Comparison of ENCODE assay signal across 18 cellular contexts in the genomic region with DNA sequence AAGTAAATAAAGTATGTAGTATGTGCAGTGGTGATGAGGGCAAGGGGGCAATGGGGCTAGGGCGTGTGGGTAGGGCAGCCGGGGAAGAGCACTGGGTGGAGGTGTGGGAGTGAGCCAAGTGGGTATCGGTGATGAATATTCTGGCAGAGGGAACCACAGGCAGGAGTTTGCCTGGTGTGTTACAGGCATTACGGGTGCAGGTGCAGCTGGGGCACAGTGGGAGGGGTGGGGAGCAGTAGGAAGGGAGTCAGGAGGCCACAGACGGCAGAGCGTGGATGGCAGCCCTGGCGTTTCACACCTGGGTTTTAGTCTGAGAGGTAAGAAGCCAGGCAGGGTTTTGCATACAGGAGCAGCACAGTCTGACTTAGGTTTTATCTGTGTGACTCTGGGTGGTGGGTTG. TPM values are rescaled to one million over a fixed set of nuclear protein-coding genes. Genes with fewer than 3 reads are reported as not detected.
DNase-seq lines count a peak whose midpoint lies in the region; ATAC-seq, FAIRE-seq and TF ChIP-seq lines count a peak whose summit lies in the region.
"Had no signal": no experiment of that assay in that cellular context is flagged by ENCODE, and none has a peak within 500 bp of the region (broad histone marks: within the 10 kb centered on the region; RNA-seq: fewer than 3 reads in every experiment).

No MANE protein-coding gene starts in this region.

- H3K36me3 Mint-ChIP-seq in activated CD4-positive, alpha-beta T cell treated with anti-CD3 and anti-CD28 coated beads, Interleukin-2, amount 10 ng/mL, durations not matched to agents 24 days and 14 days (ENCODE audit: low read depth), result peaks cover 83% of the 10 kb centered on the region
- peaks cover 87% of the 10 kb centered on the region for H3K36me3 Mint-ChIP-seq in activated CD4-positive, alpha-beta T cell treated with anti-CD3 and anti-CD28 coated beads, Interleukin-2, amount 10 ng/mL, durations not matched to agents 7 days and 5 days (ENCODE audit: low read depth)
- peaks cover 100% of the 10 kb centered on the region for H3K36me3 Mint-ChIP-seq in CD4-positive, alpha-beta T cell (ENCODE audit: low read depth)
- H3K36me3 Mint-ChIP-seq in activated T-helper 1 cell treated with anti-CD3 and anti-CD28 coated beads, Interleukin-12 subunit alpha, Interleukin-12 subunit beta, Interleukin-2, Interleukin-4 antibody, amounts not matched to agents 30 ng/mL and 10 ng/mL and 1 ng/mL, durations not matched to agents 14 hours and 24 hours and 36 hours (ENCODE audit: low read depth), result peaks cover 85% of the 10 kb centered on the region
- peaks cover 94% of the 10 kb centered on the region for H3K36me3 Mint-ChIP-seq in endodermal cell (ENCODE audit: low read depth)

- H4K20me1 ChIP-seq in H1 (replicated peaks in 1 of 2; ENCODE audit: control insufficient read depth in 1 of 2, insufficient read depth in 2 of 2, low read length in 2 of 2), result peaks cover 2 to 3% of the 10 kb centered on the region in 2 experiments

- H2BK12ac ChIP-seq in H1 (ENCODE audit: low read depth, low read length), result no peak overlapping the region

- H2AFZ ChIP-seq in H1 (ENCODE audit: low read length), result no peak overlapping the region

- H3K36me3 ChIP-seq in H1 (ENCODE audit: control insufficient read depth in 2 of 4, insufficient read depth in 4 of 4, low read length in 3 of 4) (peaks cover 21 to 81% (median 60%) of the 10 kb centered on the region in 4 experiments), endodermal cell (ENCODE audit: control insufficient read depth, insufficient read depth, low read length) (peaks cover 100% of the 10 kb centered on the region)

- no peak overlapping the region for H2BK20ac ChIP-seq in H1 (ENCODE audit: low read length)

- CTCF ChIA-PET in activated CD4-positive, alpha-beta T cell treated with anti-CD3 and anti-CD28 coated beads, Interleukin-2, amount 10 ng/mL, durations not matched to agents 7 days and 5 days (lab: Charles Lee), result no interaction called here
- CTCF ChIA-PET in CD4-positive, alpha-beta T cell (lab: Charles Lee), result interaction anchor here (0.7 to 0.8 kb wide), 2 partner anchors 23 to 36 kb away, joined by 3 read pairs; no protein-coding TSS in a partner anchor
- CTCF ChIA-PET in H1 (lab: Charles Lee; ENCODE audit: partially characterized antibody), result interaction anchor here (0.6 to 1.0 kb wide), 3 partner anchors 11 to 178 kb away, joined by 3 read pairs; no protein-coding TSS in a partner anchor

- H3K27me3 ChIP-seq in CD4-positive, alpha-beta T cell (ENCODE audit: control insufficient read depth, insufficient read depth, low read length), result no peaks in the 10 kb centered on the region
- no peaks in the 10 kb centered on the region for H3K27me3 ChIP-seq in H1 (replicated peaks in 1 of 4; ENCODE audit: control insufficient read depth in 3 of 4, extremely low read depth in 1 of 4, insufficient read depth in 3 of 4, low read length in 3 of 4)
- no peaks in the 10 kb centered on the region for H3K27me3 ChIP-seq in endodermal cell (ENCODE audit: control insufficient read depth, insufficient read depth, low read length, poor library complexity, severe bottlenecking)

- no peak overlapping the region for H3K4me3 Mint-ChIP-seq in activated CD4-positive, alpha-beta T cell treated with anti-CD3 and anti-CD28 coated beads, Interleukin-2, amount 10 ng/mL, durations not matched to agents 24 days and 14 days
- H3K4me3 Mint-ChIP-seq in activated CD4-positive, alpha-beta T cell treated with anti-CD3 and anti-CD28 coated beads, Interleukin-2, amount 10 ng/mL, durations not matched to agents 7 days and 5 days, result no peak overlapping the region
- no peak overlapping the region for H3K4me3 Mint-ChIP-seq in CD4-positive, alpha-beta T cell
- no peak overlapping the region for H3K4me3 Mint-ChIP-seq in activated T-helper 1 cell treated with anti-CD3 and anti-CD28 coated beads, Interleukin-12 subunit alpha, Interleukin-12 subunit beta, Interleukin-2, Interleukin-4 antibody, amounts not matched to agents 30 ng/mL and 10 ng/mL and 1 ng/mL, durations not matched to agents 14 hours and 24 hours and 36 hours
- no peak overlapping the region for H3K4me3 Mint-ChIP-seq in endodermal cell
- H3K4me3 Mint-ChIP-seq: IgD-negative memory B cell had no signal

- TF ChIP-seq CTCF in CD4-positive, alpha-beta T cell (IDR thresholded peaks at IDR 0.05), result no peak
- TF ChIP-seq CTCF in H1 (IDR thresholded peaks at IDR 0.05; ENCODE audit: control extremely low read depth in 1 of 3, insufficient read depth in 1 of 3, low read depth in 1 of 3, low read length in 3 of 3), result no peak
- TF ChIP-seq CTCF in endodermal cell (conservative IDR thresholded peaks at IDR 0.05), result no peak

- no peaks in the 10 kb centered on the region for H3K23me2 ChIP-seq in H1 (ENCODE audit: low read depth, low read length)

- H3K27ac Mint-ChIP-seq in activated CD4-positive, alpha-beta T cell treated with anti-CD3 and anti-CD28 coated beads, Interleukin-2, amount 10 ng/mL, durations not matched to agents 24 days and 14 days, result peak overlapping the region; percentile 85
- no peak overlapping the region for H3K27ac Mint-ChIP-seq in activated CD4-positive, alpha-beta T cell treated with anti-CD3 and anti-CD28 coated beads, Interleukin-2, amount 10 ng/mL, durations not matched to agents 7 days and 5 days
- peak overlapping the region; percentile 33 for H3K27ac Mint-ChIP-seq in CD4-positive, alpha-beta T cell
- peak overlapping the region; percentile 79 for H3K27ac Mint-ChIP-seq in activated T-helper 1 cell treated with anti-CD3 and anti-CD28 coated beads, Interleukin-12 subunit alpha, Interleukin-12 subunit beta, Interleukin-2, Interleukin-4 antibody, amounts not matched to agents 30 ng/mL and 10 ng/mL and 1 ng/mL, durations not matched to agents 14 hours and 24 hours and 36 hours
- H3K27ac Mint-ChIP-seq in endodermal cell, result no peak overlapping the region

- peaks cover 2% of the 10 kb centered on the region for H3K27me3 Mint-ChIP-seq in activated CD4-positive, alpha-beta T cell treated with anti-CD3 and anti-CD28 coated beads, Interleukin-2, amount 10 ng/mL, durations not matched to agents 24 days and 14 days
- no peaks in the 10 kb centered on the region for H3K27me3 Mint-ChIP-seq in activated CD4-positive, alpha-beta T cell treated with anti-CD3 and anti-CD28 coated beads, Interleukin-2, amount 10 ng/mL, durations not matched to agents 7 days and 5 days
- H3K27me3 Mint-ChIP-seq in CD4-positive, alpha-beta T cell, result no peaks in the 10 kb centered on the region
- H3K27me3 Mint-ChIP-seq in activated T-helper 1 cell treated with anti-CD3 and anti-CD28 coated beads, Interleukin-12 subunit alpha, Interleukin-12 subunit beta, Interleukin-2, Interleukin-4 antibody, amounts not matched to agents 30 ng/mL and 10 ng/mL and 1 ng/mL, durations not matched to agents 14 hours and 24 hours and 36 hours (ENCODE audit: insufficient read depth), result no peaks in the 10 kb centered on the region
- no peaks in the 10 kb centered on the region for H3K27me3 Mint-ChIP-seq in endodermal cell (ENCODE audit: insufficient read depth)
- H3K27me3 Mint-ChIP-seq: IgD-negative memory B cell had no signal

- peaks cover 63% of the 10 kb centered on the region for H3K4me1 Mint-ChIP-seq in activated CD4-positive, alpha-beta T cell treated with anti-CD3 and anti-CD28 coated beads, Interleukin-2, amount 10 ng/mL, durations not matched to agents 24 days and 14 days
- peaks cover 43% of the 10 kb centered on the region for H3K4me1 Mint-ChIP-seq in activated CD4-positive, alpha-beta T cell treated with anti-CD3 and anti-CD28 coated beads, Interleukin-2, amount 10 ng/mL, durations not matched to agents 7 days and 5 days
- H3K4me1 Mint-ChIP-seq in CD4-positive, alpha-beta T cell (ENCODE audit: low read depth), result peaks cover 40% of the 10 kb centered on the region
- peaks cover 74% of the 10 kb centered on the region for H3K4me1 Mint-ChIP-seq in activated T-helper 1 cell treated with anti-CD3 and anti-CD28 coated beads, Interleukin-12 subunit alpha, Interleukin-12 subunit beta, Interleukin-2, Interleukin-4 antibody, amounts not matched to agents 30 ng/mL and 10 ng/mL and 1 ng/mL, durations not matched to agents 14 hours and 24 hours and 36 hours (ENCODE audit: low read depth)
- peaks cover 3% of the 10 kb centered on the region for H3K4me1 Mint-ChIP-seq in endodermal cell
- H3K4me1 Mint-ChIP-seq: IgD-negative memory B cell had no signal

- ATAC-seq in CD4-positive, alpha-beta T cell (ENCODE audit: poor library complexity), result no peak
- ATAC-seq: GM12878, HCT116 had no signal

- DNase-seq in activated CD4-positive, alpha-beta T cell treated with anti-CD3 and anti-CD28 coated beads, Interleukin-2, amount 10 ng/mL, durations not matched to agents 24 days and 14 days, result no peak
- no peak for DNase-seq in activated CD4-positive, alpha-beta T cell treated with anti-CD3 and anti-CD28 coated beads, Interleukin-2, amount 10 ng/mL, durations not matched to agents 7 days and 5 days
- DNase-seq in CD4-positive, alpha-beta T cell, result no peak
- no peak for DNase-seq in activated T-helper 1 cell treated with anti-CD3 and anti-CD28 coated beads, Interleukin-12 subunit alpha, Interleukin-12 subunit beta, Interleukin-2, Interleukin-4 antibody, amounts not matched to agents 30 ng/mL and 10 ng/mL and 1 ng/mL, durations not matched to agents 14 hours and 24 hours and 36 hours (ENCODE audit: low spot score)
- DNase-seq in H1 (ENCODE audit: low read depth in 1 of 2, low spot score in 2 of 2), result no peak
- DNase-seq in endodermal cell, result no peak
- DNase-seq in NAMALWA (ENCODE audit: low spot score), result no peak
- no peak for DNase-seq in kidney tubule cell (ENCODE audit: low spot score)
- DNase-seq: C1 segment of cervical spinal cord, NCI-H1417 treated with DMSO at 0.1 percent for 48 hours, NCI-H2029 treated with DMSO at 0.1 percent for 48 hours, NCI-H524 had no signal

- no peak overlapping the region for H3K14ac ChIP-seq in H1 (ENCODE audit: insufficient read length)

- no peak overlapping the region for H3K4me3 ChIP-seq in H1 (ENCODE audit: extremely low read depth in 1 of 4, insufficient read depth in 2 of 4, low read depth in 3 of 4, low read length in 4 of 4)
- no peak overlapping the region for H3K4me3 ChIP-seq in endodermal cell (ENCODE audit: low read length)
- H3K4me3 ChIP-seq: GM12878 had no signal

- H3K79me2 ChIP-seq in H1 (ENCODE audit: control insufficient read depth in 1 of 2, insufficient read depth in 2 of 2, low read length in 2 of 2), result no peaks in the 10 kb centered on the region

- H2AK5ac ChIP-seq in H1 (ENCODE audit: low read depth, low read length), result no peak overlapping the region

- H3K9me3 Mint-ChIP-seq in activated CD4-positive, alpha-beta T cell treated with anti-CD3 and anti-CD28 coated beads, Interleukin-2, amount 10 ng/mL, durations not matched to agents 24 days and 14 days, result peaks cover 6% of the 10 kb centered on the region
- peaks cover 6% of the 10 kb centered on the region for H3K9me3 Mint-ChIP-seq in activated CD4-positive, alpha-beta T cell treated with anti-CD3 and anti-CD28 coated beads, Interleukin-2, amount 10 ng/mL, durations not matched to agents 7 days and 5 days
- peaks cover 2% of the 10 kb centered on the region for H3K9me3 Mint-ChIP-seq in CD4-positive, alpha-beta T cell
- peaks cover 6% of the 10 kb centered on the region for H3K9me3 Mint-ChIP-seq in activated T-helper 1 cell treated with anti-CD3 and anti-CD28 coated beads, Interleukin-12 subunit alpha, Interleukin-12 subunit beta, Interleukin-2, Interleukin-4 antibody, amounts not matched to agents 30 ng/mL and 10 ng/mL and 1 ng/mL, durations not matched to agents 14 hours and 24 hours and 36 hours
- no peaks in the 10 kb centered on the region for H3K9me3 Mint-ChIP-seq in endodermal cell

- H3K4ac ChIP-seq in H1 (replicated peaks; ENCODE audit: insufficient read length, low read depth, low read length), result no peak overlapping the region

- TF ChIP-seq POLR2A in H1 (IDR thresholded peaks at IDR 0.05; ENCODE audit: control extremely low read depth in 1 of 2, low read depth in 2 of 2, low read length in 2 of 2), result no peak

- H3K9ac ChIP-seq in H1 (replicated peaks in 1 of 4; ENCODE audit: extremely low read depth in 1 of 4, low read depth in 3 of 4, low read length in 3 of 4) (no peak overlapping the region), endodermal cell (ENCODE audit: extremely low read depth, low read length, poor library complexity, severe bottlenecking) (no peak overlapping the region)

- no peak overlapping the region for H2BK120ac ChIP-seq in H1 (replicated peaks; ENCODE audit: low read depth, low read length)

- H3K18ac ChIP-seq in H1 (ENCODE audit: extremely low read depth, low read length), result no peak overlapping the region

- H4K91ac ChIP-seq in H1 (replicated peaks; ENCODE audit: insufficient read length, low read length), result no peak overlapping the region

- H3K4me1 ChIP-seq in H1 (replicated peaks in 1 of 4; ENCODE audit: control insufficient read depth in 3 of 4, insufficient read depth in 4 of 4, low read length in 3 of 4), result no peaks in the 10 kb centered on the region
- H3K4me1 ChIP-seq in endodermal cell (ENCODE audit: control insufficient read depth, insufficient read depth, low read length), result peaks cover 3% of the 10 kb centered on the region

- H4K5ac ChIP-seq in H1 (ENCODE audit: insufficient read length, low read depth, low read length), result no peak overlapping the region

- H3K4me2 ChIP-seq in H1 (ENCODE audit: insufficient read depth in 1 of 2, low read depth in 2 of 2, low read length in 2 of 2), result no peak overlapping the region

- H3K23ac ChIP-seq in H1 (ENCODE audit: insufficient read length), result no peak overlapping the region

- TF ChIP-seq EP300 in H1 (IDR thresholded peaks at IDR 0.05; ENCODE audit: borderline replicate concordance in 1 of 2, low read depth in 2 of 2, low read length in 2 of 2), result no peak

- intact Hi-C loops in activated CD4-positive, alpha-beta T cell treated with anti-CD3 and anti-CD28 coated beads, Interleukin-2, amount 10 ng/mL, durations not matched to agents 24 days and 14 days (cut with micrococcal nuclease), result no loop called here
- intact Hi-C loops in CD4-positive, alpha-beta T cell (cut with DNase I, micrococcal nuclease), result no loop called here
- intact Hi-C loops in activated T-helper 1 cell treated with anti-CD3 and anti-CD28 coated beads, Interleukin-12 subunit alpha, Interleukin-12 subunit beta, Interleukin-2, Interleukin-4 antibody, amounts not matched to agents 30 ng/mL and 10 ng/mL and 1 ng/mL, durations not matched to agents 14 hours and 24 hours and 36 hours (cut with micrococcal nuclease), result no loop called here

- no peak overlapping the region for H2BK15ac ChIP-seq in H1 (ENCODE audit: low read length)

- no peak overlapping the region for H3K27ac ChIP-seq in CD4-positive, alpha-beta T cell (ENCODE audit: low read depth, low read length)
- H3K27ac ChIP-seq in H1 (ENCODE audit: low read depth, low read length) (no peak overlapping the region), endodermal cell (ENCODE audit: low read depth, low read length) (no peak overlapping the region)

- H3K79me1 ChIP-seq in H1 (ENCODE audit: low read depth, low read length), result no peaks in the 10 kb centered on the region

- FAIRE-seq in H1 (lab: Jason Lieb, UNC), result no peak
- FAIRE-seq: A204.1, GM12878, GM18507, RCC 7860 had no signal

- TF ChIP-seq RAD21 in H1 (IDR thresholded peaks at IDR 0.05 in 1 of 2, conservative IDR thresholded peaks at IDR 0.05 in 1 of 2; ENCODE audit: low read depth in 2 of 2, low read length in 2 of 2), result no peak

- 94% methylated on average over 5 of the region's 7 CpGs; no CpG with 5 or more reads in 1 of the 2 experiments for WGBS in H1 (ENCODE audit: extremely low coverage in 1 of 2, insufficient coverage in 1 of 2, insufficient read length in 1 of 2, insufficient replicate concordance in 2 of 2, low coverage in 1 of 2, low lambda C conversion rate in 2 of 2, missing lambda C conversion rate in 1 of 2), 2 experiments
- 93 to 96% methylated on average over 6 to 7 of the region's 7 CpGs for WGBS in endodermal cell (ENCODE audit: insufficient coverage in 1 of 2, insufficient read length in 1 of 2), 2 experiments

- no peak overlapping the region for H4K8ac ChIP-seq in H1 (ENCODE audit: extremely low read depth, insufficient read depth, low read length)

- no peak overlapping the region for H3K56ac ChIP-seq in H1 (replicated peaks; ENCODE audit: insufficient read length, low read depth, low read length)

- POLR2A ChIA-PET in activated CD4-positive, alpha-beta T cell treated with anti-CD3 and anti-CD28 coated beads, Interleukin-2, amount 10 ng/mL, durations not matched to agents 7 days and 5 days (lab: Charles Lee), result no interaction called here
- POLR2A ChIA-PET in CD4-positive, alpha-beta T cell (lab: Charles Lee), result no interaction called here
- POLR2A ChIA-PET in H1 (lab: Charles Lee; ENCODE audit: partially characterized antibody), result no interaction called here

- no peaks in the 10 kb centered on the region for H3K9me3 ChIP-seq in CD4-positive, alpha-beta T cell (ENCODE audit: control insufficient read depth, low read length)
- H3K9me3 ChIP-seq in H1 (ENCODE audit: insufficient read depth in 2 of 2, low read depth in 1 of 2, low read length in 1 of 2), result no peaks in the 10 kb centered on the region
- no peaks in the 10 kb centered on the region for H3K9me3 ChIP-seq in endodermal cell (ENCODE audit: control insufficient read depth, low read length)

- peak overlapping the region; percentile 11; the same call in 1 of the 2 replicates for H2BK5ac ChIP-seq in H1 (ENCODE audit: low read depth, low read length)

RNA-seq across cellular contexts. Expression of a gene that starts 35.4 kb away (rescaled TPM):
- total RNA-seq in activated CD4-positive, alpha-beta T cell treated with anti-CD3 and anti-CD28 coated beads, Interleukin-2, amount 10 ng/mL, durations not matched to agents 24 days and 14 days, result 390 and 404 TPM in 2 replicates
- 100 to 1,000 TPM; 149 to 163 TPM for total RNA-seq in activated CD4-positive, alpha-beta T cell treated with anti-CD3 and anti-CD28 coated beads, Interleukin-2, amount 10 ng/mL, durations not matched to agents 7 days and 5 days
- 100 to 1,000 TPM; 133 to 138 TPM for total RNA-seq in CD4-positive, alpha-beta T cell
- 394 and 397 TPM in 2 replicates for total RNA-seq in activated T-helper 1 cell treated with anti-CD3 and anti-CD28 coated beads, Interleukin-12 subunit alpha, Interleukin-12 subunit beta, Interleukin-2, Interleukin-4 antibody, amounts not matched to agents 30 ng/mL and 10 ng/mL and 1 ng/mL, durations not matched to agents 14 hours and 24 hours and 36 hours
- total RNA-seq in H1 (2021; fragmentation: NEBNext Ultra II Directional; extraction: Animal tissue kit (Norgen Biotek cat#: 25700)), result 94.1 and 97.6 TPM in 2 replicates
- polyA plus RNA-seq in H1 (2011; rRNA removed), result 54.5 and 72.7 TPM in 2 replicates
- polyA plus RNA-seq in H1 (2011; cell fraction: cytosol; rRNA removed), result 81.1 TPM
- polyA plus RNA-seq in H1 (2011; cell fraction: nucleus; rRNA removed), result 67.1 TPM
- polyA plus RNA-seq in H1 (2012, experiment 1 of 2), result 77.2 to 112 TPM (median 101 TPM) in 4 replicates
- polyA plus RNA-seq in H1 (2012, experiment 2 of 2), result 39.1 TPM
- polyA plus RNA-seq in H1 (2013, experiment 1 of 2), result 30.9 TPM
- polyA plus RNA-seq in H1 (2013, experiment 2 of 2), result 32.6 TPM
- polyA minus RNA-seq in H1 (2011; rRNA and poly(A)+ RNA removed), result 249 and 320 TPM in 2 replicates
- 55.5 TPM for polyA minus RNA-seq in H1 (2011; cell fraction: cytosol; rRNA and poly(A)+ RNA removed)
- 81.9 TPM for polyA minus RNA-seq in H1 (2011; cell fraction: nucleus; rRNA and poly(A)+ RNA removed)
- total RNA-seq in endodermal cell, result 100 to 1,000 TPM; 122 to 154 TPM
- polyA plus RNA-seq in endodermal cell (2013, experiment 1 of 2), result 119 TPM
- polyA plus RNA-seq in endodermal cell (2013, experiment 2 of 2), result 106 TPM

Comparison
In these comparisons a context has a peak if more than half of its experiments do, and no peak if none do; other contexts are left out.
1. H3K27ac Mint-ChIP-seq: peak in activated CD4-positive, alpha-beta T cell treated with anti-CD3 and anti-CD28 coated beads, Interleukin-2, amount 10 ng/mL, durations not matched to agents 24 days and 14 days (single experiment), CD4-positive, alpha-beta T cell (single experiment) and activated T-helper 1 cell treated with anti-CD3 and anti-CD28 coated beads, Interleukin-12 subunit alpha, Interleukin-12 subunit beta, Interleukin-2, Interleukin-4 antibody, amounts not matched to agents 30 ng/mL and 10 ng/mL and 1 ng/mL, durations not matched to agents 14 hours and 24 hours and 36 hours (single experiment); none in activated CD4-positive, alpha-beta T cell treated with anti-CD3 and anti-CD28 coated beads, Interleukin-2, amount 10 ng/mL, durations not matched to agents 7 days and 5 days (single experiment) and endodermal cell (single experiment).